Comparison of ENCODE assay signal across 19 cellular contexts in the genomic region with DNA sequence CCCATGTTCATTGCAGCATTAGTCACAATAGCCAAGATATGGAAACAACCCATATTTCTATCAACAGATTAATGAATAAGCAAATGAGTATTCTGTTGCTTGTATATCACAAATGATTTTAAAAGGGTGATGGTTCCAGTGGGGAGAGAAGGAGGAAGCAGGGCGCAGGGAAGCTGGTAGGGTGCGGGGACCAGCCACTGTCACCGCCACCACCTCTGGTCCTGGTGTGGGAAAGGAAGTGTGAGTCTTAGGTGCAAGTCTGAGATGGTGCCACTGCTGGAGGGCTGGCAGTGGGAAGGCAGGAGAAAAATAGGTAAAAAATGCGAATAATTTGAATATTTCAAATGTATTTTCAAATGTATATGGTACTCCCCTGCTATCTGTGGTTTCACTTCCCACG.
"Had no signal": no experiment of that assay in that cellular context is flagged by ENCODE, and none has a peak within 500 bp of the region (broad histone marks: within the 10 kb centered on the region; RNA-seq: fewer than 3 reads in every experiment).

No MANE protein-coding gene starts in this region.

- ATAC-seq: left cardiac atrium; left colon; left lobe of liver; left lung; lower lobe of right lung; mucosa of descending colon; naive thymus-derived CD4-positive, alpha-beta T cell had no signal

- DNase-seq: hippocampal formation; hypothalamus; immature natural killer cell; islet precursor cell; kidney; kidney glomerular epithelial cell; left cardiac atrium; left colon; left lung; left ventricle myocardium inferior; lower lobe of right lung; mammary epithelial cell; mesenchymal stem cell; mesendoderm; midbrain; mucosa of descending colon; naive B cell; naive thymus-derived CD4-positive, alpha-beta T cell had no signal
